ENCODE assay signal across 11 cellular contexts in the genomic region with DNA sequence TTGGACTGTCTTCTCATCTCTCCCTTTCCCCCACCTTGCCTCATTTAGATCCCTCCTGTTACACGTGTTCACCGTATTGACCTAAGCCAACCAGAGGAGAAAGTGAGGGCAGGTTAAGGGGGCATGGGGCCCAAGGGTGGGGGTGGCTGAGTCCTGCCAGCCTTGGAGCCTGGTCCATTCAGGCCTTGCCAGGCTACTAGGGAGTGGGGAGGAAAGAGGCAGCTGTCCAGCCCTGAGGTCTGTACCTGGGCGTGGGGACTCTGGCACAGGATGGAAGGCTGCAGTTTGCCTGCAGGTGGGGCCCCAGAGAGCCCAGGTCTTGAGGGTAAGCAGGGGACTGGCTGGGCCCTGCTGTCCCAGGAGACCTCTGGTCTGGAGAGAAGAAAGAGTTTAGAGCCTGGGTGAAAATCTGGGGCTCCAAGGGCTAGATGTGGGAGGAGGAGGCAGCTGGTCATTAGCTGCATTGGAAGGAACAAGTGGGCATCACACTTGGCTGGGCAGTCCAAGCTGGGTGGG.
DNase-seq lines count a peak whose midpoint lies in the region; ATAC-seq and TF ChIP-seq lines count a peak whose summit lies in the region.
"Had no signal": no experiment of that assay in that cellular context is flagged by ENCODE, and none has a peak within 500 bp of the region (broad histone marks: within the 10 kb centered on the region; RNA-seq: fewer than 3 reads in every experiment).

No MANE protein-coding gene starts in this region.

- intact Hi-C loops in Caco-2 (cut with micrococcal nuclease; ENCODE audit: unreplicated experiment): no loop called here

- CTCF ChIA-PET in Caco-2 (lab: Charles Lee): no interaction called here

- H3K4me1 ChIP-seq in Caco-2 (peaks cover 36% of the 10 kb centered on the region), parathyroid adenoma (peaks cover 2% of the 10 kb centered on the region)

- H3K36me3 ChIP-seq in Caco-2 (ENCODE audit: control insufficient read depth, insufficient read depth, low read length): no peaks in the 10 kb centered on the region
- no peaks in the 10 kb centered on the region for H3K36me3 ChIP-seq in parathyroid adenoma (ENCODE audit: control insufficient read depth, insufficient read depth, low read length)
- H3K36me3 ChIP-seq: ovary had no signal

- peak overlapping the region; percentile 77 for H3K27ac Mint-ChIP-seq in Caco-2 (ENCODE audit: unreplicated experiment)
- H3K27ac Mint-ChIP-seq in progenitor cell of endocrine pancreas: no peak overlapping the region

- no peaks in the 10 kb centered on the region for H3K79me2 ChIP-seq in parathyroid adenoma

- no peak for DNase-seq in Caco-2
- DNase-seq in caudate nucleus (lab: John Stamatoyannopoulos, UW): no peak
- no peak for DNase-seq in foreskin fibroblast
- no peak for DNase-seq in progenitor cell of endocrine pancreas (ENCODE audit: low spot score, unreplicated experiment)
- no peak for DNase-seq in GM20000 (ENCODE audit: low spot score)
- no peak for DNase-seq in NCI-H226
- DNase-seq: NCI-H187 treated with DMSO at 0.1 percent for 48 hours, ovary had no signal

- no peaks in the 10 kb centered on the region for H3K27me3 ChIP-seq in Caco-2 (replicated peaks; ENCODE audit: control insufficient read depth, insufficient read depth, low read length)
- H3K27me3 ChIP-seq in parathyroid adenoma (ENCODE audit: control insufficient read depth, insufficient read depth, low read length): no peaks in the 10 kb centered on the region
- H3K27me3 ChIP-seq: ovary had no signal

- H3K4me2 ChIP-seq in parathyroid adenoma (ENCODE audit: low read length): no peak overlapping the region

- TF ChIP-seq CTCF in Caco-2 (IDR thresholded peaks at IDR 0.05; ENCODE audit: insufficient read depth in 1 of 2, low read depth in 1 of 2, low read length in 1 of 2, severe bottlenecking in 1 of 2, unreplicated experiment in 1 of 2) (no peak), parathyroid adenoma (IDR thresholded peaks at IDR 0.05) (no peak), foreskin fibroblast (IDR thresholded peaks at IDR 0.05; ENCODE audit: low read depth, low read length) (no peak), progenitor cell of endocrine pancreas (IDR thresholded peaks at IDR 0.05; ENCODE audit: unreplicated experiment) (no peak), GM20000 (IDR thresholded peaks at IDR 0.05; ENCODE audit: extremely low read depth, missing control alignments) (no peak)

- peak; percentile 22 for ATAC-seq in GM19351 (IDR thresholded peaks at IDR 0.05; ENCODE audit: unreplicated experiment)
- ATAC-seq: Panc1 had no signal

- H3K4me3 ChIP-seq in Caco-2 (ENCODE audit: low read depth, low read length) (no peak overlapping the region), parathyroid adenoma (ENCODE audit: low read depth, low read length) (no peak overlapping the region), foreskin fibroblast (ENCODE audit: low read depth in 1 of 2, low read length in 2 of 2) (no peak overlapping the region)
- H3K4me3 ChIP-seq: ovary had no signal

- BruUV-seq in Caco-2 (replicated peaks; lab: Mats Ljungman, UMichigan): no TSS peak

- H3K9me3 Mint-ChIP-seq in Caco-2 (ENCODE audit: unreplicated experiment): no peaks in the 10 kb centered on the region
- peaks cover 4% of the 10 kb centered on the region for H3K9me3 Mint-ChIP-seq in progenitor cell of endocrine pancreas (ENCODE audit: low read depth)

- H3K4me1 Mint-ChIP-seq in Caco-2 (ENCODE audit: low read depth, unreplicated experiment) (peaks cover 37% of the 10 kb centered on the region), progenitor cell of endocrine pancreas (ENCODE audit: low read depth) (peaks cover 12% of the 10 kb centered on the region)

- H2AFZ ChIP-seq in parathyroid adenoma: no peak overlapping the region

- POLR2A ChIA-PET in Caco-2 (lab: Charles Lee): no interaction called here

- H3K36me3 Mint-ChIP-seq in Caco-2 (ENCODE audit: insufficient read depth, unreplicated experiment) (no peaks in the 10 kb centered on the region), progenitor cell of endocrine pancreas (ENCODE audit: insufficient read depth) (no peaks in the 10 kb centered on the region)

- H3K9me3 ChIP-seq in Caco-2 (no peaks in the 10 kb centered on the region), parathyroid adenoma (ENCODE audit: control insufficient read depth, low read length) (no peaks in the 10 kb centered on the region)
- H3K9me3 ChIP-seq: ovary had no signal

- H3K27me3 Mint-ChIP-seq in Caco-2 (ENCODE audit: insufficient read depth, unreplicated experiment) (no peaks in the 10 kb centered on the region), progenitor cell of endocrine pancreas (no peaks in the 10 kb centered on the region)

- no peak overlapping the region for H3K9ac ChIP-seq in parathyroid adenoma

- no peak overlapping the region for H3K4me3 Mint-ChIP-seq in Caco-2 (ENCODE audit: unreplicated experiment)
- H3K4me3 Mint-ChIP-seq in progenitor cell of endocrine pancreas (ENCODE audit: low read depth): no peak overlapping the region

- H3K27ac ChIP-seq in caudate nucleus (ENCODE audit: low read depth, low read length) (peak overlapping the region; percentile 58), parathyroid adenoma (peak overlapping the region; percentile 15)
- H3K27ac ChIP-seq: ovary had no signal
